20 cellular contexts compared by ENCODE assay signal in genomic region chr10:79004311-79004710, GRCh38.
DNase-seq lines count a peak whose midpoint lies in the region; ATAC-seq and TF ChIP-seq lines count a peak whose summit lies in the region.
"Had no signal": no experiment of that assay in that cellular context is flagged by ENCODE, and none has a peak within 500 bp of the region (broad histone marks: within the 10 kb centered on the region; RNA-seq: fewer than 3 reads in every experiment).

No MANE protein-coding gene starts in this region.

- WGBS in esophagus squamous epithelium, 2 donors, result 38 to 49% methylated on average over 4 to 5 of the region's 5 CpGs
- 65 to 70% (median 67%) methylated on average over 5 of the region's 5 CpGs for WGBS in psoas muscle, 3 donors

- no peaks in the 10 kb centered on the region for H3K79me2 ChIP-seq in PC-3 (ENCODE audit: low read length)

- POLR2A ChIA-PET in PC-3 (lab: Charles Lee; ENCODE audit: unreplicated experiment), result no interaction called here

- no peaks in the 10 kb centered on the region for H3K9me3 ChIP-seq in PC-3 (ENCODE audit: low read length)
- no peaks in the 10 kb centered on the region for H3K9me3 ChIP-seq in esophagus squamous epithelium
- H3K9me3 ChIP-seq in psoas muscle, result no peaks in the 10 kb centered on the region
- H3K9me3 ChIP-seq: BLaER1, Caco-2 had no signal

- no peak overlapping the region for H3K27ac ChIP-seq in PC-3 (ENCODE audit: low read length)
- H3K27ac ChIP-seq in esophagus squamous epithelium, result peak overlapping the region; percentile 35 to 88 (median 66)
- peak overlapping the region; percentile 76 for H3K27ac ChIP-seq in psoas muscle
- H3K27ac ChIP-seq: BLaER1 had no signal

- H3K4me2 ChIP-seq in PC-3 (ENCODE audit: low read length), result no peak overlapping the region
- H3K4me2 ChIP-seq: BLaER1 had no signal

- no peak for TF ChIP-seq POLR2A in esophagus squamous epithelium (IDR thresholded peaks at IDR 0.05)

- BruUV-seq in PC-3 (replicated peaks; lab: Mats Ljungman, UMichigan), result no TSS peak

- ATAC-seq in PC-3 (no peak), psoas muscle (no peak), HG03457 (IDR thresholded peaks at IDR 0.05; ENCODE audit: unreplicated experiment) (no peak)

- H3K4me3 ChIP-seq in PC-3 (ENCODE audit: low read length), result no peak overlapping the region
- H3K4me3 ChIP-seq in esophagus squamous epithelium, result no peak overlapping the region
- H3K4me3 ChIP-seq in psoas muscle, result no peak overlapping the region
- H3K4me3 ChIP-seq: BLaER1 had no signal

- intact Hi-C loops in PC-3 (cut with micrococcal nuclease), result no loop called here
- intact Hi-C loops in esophagus squamous epithelium (cut with DNase I), result no loop called here
- intact Hi-C loops in psoas muscle (cut with DNase I), result no loop called here

- H3K36me3 ChIP-seq in PC-3 (ENCODE audit: low read depth, low read length), result no peaks in the 10 kb centered on the region
- no peaks in the 10 kb centered on the region for H3K36me3 ChIP-seq in esophagus squamous epithelium
- no peaks in the 10 kb centered on the region for H3K36me3 ChIP-seq in psoas muscle (ENCODE audit: insufficient read depth in 1 of 2, low read depth in 1 of 2)
- H3K36me3 ChIP-seq: BLaER1 had no signal

- no peaks in the 10 kb centered on the region for H3K4me1 ChIP-seq in PC-3 (ENCODE audit: insufficient read depth, low read length)
- peaks cover 4 to 63% (median 14%) of the 10 kb centered on the region in 3 donors for H3K4me1 ChIP-seq in esophagus squamous epithelium
- H3K4me1 ChIP-seq in psoas muscle, result peaks cover 44% of the 10 kb centered on the region

- peaks cover 22% of the 10 kb centered on the region for H3K27me3 ChIP-seq in PC-3 (ENCODE audit: low read length)
- H3K27me3 ChIP-seq in esophagus squamous epithelium, result no peaks in the 10 kb centered on the region
- no peaks in the 10 kb centered on the region for H3K27me3 ChIP-seq in psoas muscle (ENCODE audit: insufficient read depth in 3 of 3, low read length in 2 of 3)

- no peaks in the 10 kb centered on the region for H3K9me2 ChIP-seq in PC-3 (replicated peaks; ENCODE audit: low read length)

- peak; percentile 55 for DNase-seq in HK-2 (ENCODE audit: unreplicated experiment)
- DNase-seq in PC-3, result peak; percentile 43
- no peak for DNase-seq in esophagus squamous epithelium (lab: John Stamatoyannopoulos, UW)
- peak in 1 of 2 donors; percentile 6 for DNase-seq in psoas muscle
- DNase-seq in effector CD8-positive, alpha-beta T cell (lab: John Stamatoyannopoulos, UW), result no peak
- no peak for DNase-seq in Ammon's horn (ENCODE audit: low spot score)
- DNase-seq: Caco-2; CD4-positive, alpha-beta memory T cell; DMS 273 treated with DMSO at 0.1 percent for 48 hours; GOT3; HCEC 1CT; Kasumi-1; NCI-H1694; NCI-H2081; NCI-H2171; NCI-H345; RPMI8226; SHP77 had no signal

- CTCF ChIA-PET in PC-3 (lab: Charles Lee), result no interaction called here

- no peak overlapping the region for H2AFZ ChIP-seq in PC-3 (ENCODE audit: low read length)

- no peak for TF ChIP-seq CTCF in PC-3 (conservative IDR thresholded peaks at IDR 0.05; ENCODE audit: low read depth, low read length)
- TF ChIP-seq CTCF in esophagus squamous epithelium (IDR thresholded peaks at IDR 0.05), result no peak
- no peak for TF ChIP-seq CTCF in psoas muscle (IDR thresholded peaks at IDR 0.05)

- H3K9ac ChIP-seq in PC-3 (ENCODE audit: low read length), result no peak overlapping the region
- H3K9ac ChIP-seq: BLaER1 had no signal

- no peaks in the 10 kb centered on the region for H3F3A ChIP-seq in PC-3 (ENCODE audit: low read length, unreplicated experiment)

- H4K20me1 ChIP-seq in PC-3 (ENCODE audit: low read length), result no peaks in the 10 kb centered on the region
- H4K20me1 ChIP-seq: BLaER1 had no signal

Comparison
In these comparisons a context has a peak if more than half of its experiments do, and no peak if none do; other contexts are left out.
1. DNase-seq: peak in HK-2 (single experiment) and PC-3 (single experiment); none in esophagus squamous epithelium (single experiment), effector CD8-positive, alpha-beta T cell (single experiment) and Ammon's horn (single experiment).